ENCODE assay signal across 28 cellular contexts in the genomic region with DNA sequence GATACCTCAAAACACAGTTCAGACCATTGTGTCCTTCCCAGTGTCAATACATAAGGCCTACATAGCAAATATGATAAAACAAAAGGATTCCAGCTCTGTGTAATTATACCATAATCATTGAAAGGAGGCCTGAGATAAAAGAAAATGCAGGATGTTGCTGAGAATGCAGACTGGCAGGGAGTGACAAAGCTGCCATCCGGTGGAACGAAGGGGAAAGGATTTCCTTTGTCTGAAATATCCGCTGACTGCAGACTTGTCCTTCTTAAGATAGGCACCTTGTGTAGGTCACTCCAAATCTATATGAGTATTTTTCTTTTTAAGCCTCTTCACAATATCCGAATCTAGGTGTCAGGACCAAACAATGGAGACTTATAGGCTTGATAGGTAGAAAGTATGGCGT.
DNase-seq lines count a peak whose midpoint lies in the region; ATAC-seq and TF ChIP-seq lines count a peak whose summit lies in the region.
"Had no signal": no experiment of that assay in that cellular context is flagged by ENCODE, and none has a peak within 500 bp of the region (broad histone marks: within the 10 kb centered on the region; RNA-seq: fewer than 3 reads in every experiment).

No MANE protein-coding gene starts in this region.

- in situ Hi-C loops in GM13976 (cut with MboI; ENCODE audit: low sequenced_read_pairs, unreplicated experiment) = no loop called here

- H3K27ac ChIP-seq in 22Rv1 (no peak overlapping the region), OCI-LY7 (ENCODE audit: low read depth, low read length, poor library complexity, severe bottlenecking) (no peak overlapping the region)
- H3K27ac ChIP-seq: BLaER1 treated with 17β-estradiol and CSF1 and Interleukin-3, amounts not matched to agents 10 nM and 100 nM; lower lobe of right lung; SJCRH30; tibial nerve had no signal

- no peak for ATAC-seq in HG03457 (IDR thresholded peaks at IDR 0.05; ENCODE audit: unreplicated experiment)
- ATAC-seq: lower lobe of right lung; naive thymus-derived CD8-positive, alpha-beta T cell had no signal

- no peaks in the 10 kb centered on the region for H3K27me3 Mint-ChIP-seq in endothelial cell (ENCODE audit: unreplicated experiment)
- H3K27me3 Mint-ChIP-seq: activated CD4-positive, alpha-beta memory T cell treated with anti-CD3 and anti-CD28 coated beads, Interleukin-2, amount 10 ng/mL, durations not matched to agents 7 days and 5 days had no signal

- peak; percentile 21; the same call in 1 of the 2 replicates for TF ChIP-seq CTCF in 22Rv1 (IDR thresholded peaks at IDR 0.05)
- 0 out of 2 replicates have a peak, but pooled peaks have one; percentile 35 for TF ChIP-seq CTCF in OCI-LY7 (conservative IDR thresholded peaks at IDR 0.05; ENCODE audit: low read length)
- no peak for TF ChIP-seq CTCF in endothelial cell (IDR thresholded peaks at IDR 0.05; ENCODE audit: unreplicated experiment)
- TF ChIP-seq CTCF in GM13976 (IDR thresholded peaks at IDR 0.05; ENCODE audit: borderline replicate concordance, control extremely low read depth, extremely low read depth, insufficient read depth, missing control alignments) = no peak

- POLR2A ChIA-PET in OCI-LY7 (lab: Charles Lee) = interaction anchor here (0.7 to 1.0 kb wide), 3 partner anchors 10 to 120 kb away, joined by 3 to 4 read pairs (median 3); no protein-coding TSS in a partner anchor

- H3K9me2 ChIP-seq in OCI-LY7 (ENCODE audit: insufficient read depth, low read length) = no peaks in the 10 kb centered on the region

- no peaks in the 10 kb centered on the region for H3K9me3 ChIP-seq in OCI-LY7 (ENCODE audit: low read length)
- H3K9me3 ChIP-seq: lower lobe of right lung, SJCRH30 had no signal

- DNase-seq in COR-L47 (lab: John Stamatoyannopoulos, UW) (peak; percentile 9), OCI-LY7 (ENCODE audit: low spot score) (no peak), endothelial cell (ENCODE audit: low spot score) (peak; percentile 18), GM13976 (ENCODE audit: low spot score) (no peak), NCI-H2196 treated with DMSO at 0.1 percent for 48 hours (lab: John Stamatoyannopoulos, UW; ENCODE audit: unreplicated experiment) (no peak)
- DNase-seq: activated CD4-positive, alpha-beta memory T cell treated with anti-CD3 and anti-CD28 coated beads, Interleukin-2, amount 10 ng/mL, durations not matched to agents 7 days and 5 days; activated CD4-positive, alpha-beta T cell treated with anti-CD3 and anti-CD28 coated beads for 1 hour; activated CD8-positive, alpha-beta memory T cell treated with anti-CD3 and anti-CD28 coated beads, Interleukin-2, amount 50 U/mL, for 4 hours; amniotic stem cell; dermis blood vessel endothelial cell; DMS79; foreskin melanocyte; GDM1; lower lobe of right lung; naive thymus-derived CD8-positive, alpha-beta T cell; NCI-H187 treated with DMSO at 0.1 percent for 48 hours; NCI-H2227 treated with DMSO at 0.1 percent for 48 hours; NCI-H526 treated with DMSO at 0.1 percent for 48 hours; RPMI8226; SJCRH30; stimulated activated CD4-positive, alpha-beta T cell treated with anti-CD3 and anti-CD28 coated beads, Interleukin-15, amount 100 ng/mL, for 24 hours; stimulated activated CD4-positive, alpha-beta T cell treated with anti-CD3 and anti-CD28 coated beads, Interleukin-4, amount 100 ng/mL, for 4 hours had no signal

- no peak overlapping the region for H2AFZ ChIP-seq in OCI-LY7 (ENCODE audit: low read length)

- no peaks in the 10 kb centered on the region for H3K79me2 ChIP-seq in OCI-LY7 (ENCODE audit: insufficient read depth, low read depth, low read length)

- H3K9me3 Mint-ChIP-seq in endothelial cell (ENCODE audit: unreplicated experiment) = no peaks in the 10 kb centered on the region
- H3K9me3 Mint-ChIP-seq: activated CD4-positive, alpha-beta memory T cell treated with anti-CD3 and anti-CD28 coated beads, Interleukin-2, amount 10 ng/mL, durations not matched to agents 7 days and 5 days; activated naive CD4-positive, alpha-beta T cell treated with anti-CD3 and anti-CD28 coated beads, Interleukin-2, amount 50 U/mL, for 24 hours; brain had no signal

- intact Hi-C loops in OCI-LY7 (cut with micrococcal nuclease; ENCODE audit: unreplicated experiment) = loop anchor here (10.0 kb wide), 2 partner anchors 192 to 288 kb away; no protein-coding TSS in a partner anchor

- no peaks in the 10 kb centered on the region for H3K4me1 ChIP-seq in OCI-LY7 (ENCODE audit: insufficient read depth, low read length, poor library complexity, severe bottlenecking)
- H3K4me1 ChIP-seq: lower lobe of right lung, SJCRH30, tibial nerve had no signal

- no peak overlapping the region for H3K4me3 ChIP-seq in OCI-LY7 (ENCODE audit: low read depth, low read length, poor library complexity, severe bottlenecking)
- H3K4me3 ChIP-seq: BLaER1 treated with 17β-estradiol and CSF1 and Interleukin-3, amounts not matched to agents 10 nM and 100 nM; lower lobe of right lung; SJCRH30; tibial nerve had no signal

- CTCF ChIA-PET in OCI-LY7 (lab: Charles Lee; ENCODE audit: unreplicated experiment) = no interaction called here

- H4K20me1 ChIP-seq in OCI-LY7 (ENCODE audit: insufficient read depth, low read length) = no peaks in the 10 kb centered on the region
- H4K20me1 ChIP-seq: BLaER1 treated with 17β-estradiol and CSF1 and Interleukin-3, amounts not matched to agents 10 nM and 100 nM had no signal

- no peaks in the 10 kb centered on the region for H3K36me3 Mint-ChIP-seq in endothelial cell (ENCODE audit: low read depth, unreplicated experiment)
- H3K36me3 Mint-ChIP-seq: activated naive CD4-positive, alpha-beta T cell treated with anti-CD3 and anti-CD28 coated beads, Interleukin-2, amount 50 U/mL, for 24 hours; naive thymus-derived CD8-positive, alpha-beta T cell had no signal

- H3K4me3 Mint-ChIP-seq in endothelial cell (ENCODE audit: unreplicated experiment) = no peak overlapping the region
- H3K4me3 Mint-ChIP-seq: activated CD4-positive, alpha-beta memory T cell treated with anti-CD3 and anti-CD28 coated beads, Interleukin-2, amount 10 ng/mL, durations not matched to agents 7 days and 5 days; activated naive CD4-positive, alpha-beta T cell treated with anti-CD3 and anti-CD28 coated beads, Interleukin-2, amount 50 U/mL, for 24 hours; brain; naive thymus-derived CD8-positive, alpha-beta T cell had no signal

- BruUV-seq in OCI-LY7 (replicated peaks; lab: Mats Ljungman, UMichigan) = no TSS peak

- H3K4me1 Mint-ChIP-seq in endothelial cell (ENCODE audit: unreplicated experiment) = peaks cover 15% of the 10 kb centered on the region
- H3K4me1 Mint-ChIP-seq: activated CD4-positive, alpha-beta memory T cell treated with anti-CD3 and anti-CD28 coated beads, Interleukin-2, amount 10 ng/mL, durations not matched to agents 7 days and 5 days had no signal

- no peaks in the 10 kb centered on the region for H3K36me3 ChIP-seq in OCI-LY7 (ENCODE audit: insufficient read depth, low read length)
- H3K36me3 ChIP-seq: BLaER1 treated with 17β-estradiol and CSF1 and Interleukin-3, amounts not matched to agents 10 nM and 100 nM; lower lobe of right lung; SJCRH30 had no signal

- no peak overlapping the region for H3K4me2 ChIP-seq in OCI-LY7 (ENCODE audit: low read length)
- H3K4me2 ChIP-seq: BLaER1 treated with 17β-estradiol and CSF1 and Interleukin-3, amounts not matched to agents 10 nM and 100 nM had no signal

- peak overlapping the region; percentile 91 for H3K27ac Mint-ChIP-seq in endothelial cell (ENCODE audit: unreplicated experiment)
- H3K27ac Mint-ChIP-seq: activated CD4-positive, alpha-beta memory T cell treated with anti-CD3 and anti-CD28 coated beads, Interleukin-2, amount 10 ng/mL, durations not matched to agents 7 days and 5 days; activated naive CD4-positive, alpha-beta T cell treated with anti-CD3 and anti-CD28 coated beads, Interleukin-2, amount 50 U/mL, for 24 hours; naive thymus-derived CD8-positive, alpha-beta T cell had no signal

Comparison
In these comparisons a context has a peak if more than half of its experiments do, and no peak if none do; other contexts are left out.
1. CTCF ChIP-seq: peak in 22Rv1 (single experiment) and OCI-LY7 (single experiment); none in endothelial cell (single experiment) and GM13976 (single experiment).
2. DNase-seq: peak in COR-L47 (single experiment) and endothelial cell (single experiment); none in OCI-LY7 (single experiment), GM13976 (single experiment) and NCI-H2196 treated with DMSO at 0.1 percent for 48 hours (single experiment).